Comparison of ENCODE assay signal across 8 cellular contexts in the genomic region with DNA sequence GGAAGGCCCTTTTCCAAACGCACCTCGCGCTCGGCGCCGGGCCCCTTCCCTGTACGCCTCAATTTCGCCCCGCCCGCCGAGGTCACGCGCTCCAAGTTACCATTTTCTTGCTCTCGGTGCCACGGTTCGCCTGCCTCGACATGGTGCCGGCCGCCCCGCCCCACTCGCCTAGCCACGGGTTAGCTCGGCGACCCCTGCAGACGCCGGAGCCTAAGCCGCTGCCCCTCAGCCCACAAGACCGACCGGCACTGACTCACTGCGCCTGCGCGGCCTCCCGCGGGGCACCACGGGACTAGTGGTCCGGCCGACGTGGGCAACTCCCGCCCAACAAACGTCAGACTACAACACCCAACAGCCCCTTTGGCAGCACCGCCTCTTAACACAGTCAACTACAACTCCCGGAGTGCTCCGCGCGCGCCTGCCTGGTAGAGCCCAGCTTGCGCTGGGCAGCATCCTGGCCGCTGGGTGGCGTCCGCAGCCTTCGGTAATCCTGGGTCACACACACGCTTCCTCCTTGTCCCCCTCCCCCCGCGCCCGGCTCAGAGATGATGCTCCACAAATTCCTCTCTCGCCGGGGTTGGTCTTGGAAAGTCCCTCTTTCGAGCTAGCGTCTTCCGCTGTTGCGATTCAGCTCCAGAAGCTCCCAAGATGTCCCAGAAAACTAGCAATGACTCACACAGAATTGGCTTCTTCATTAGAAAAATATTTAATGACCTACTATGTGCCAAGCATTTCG. TPM values are rescaled to one million over a fixed set of nuclear protein-coding genes. Genes with fewer than 3 reads are reported as not detected.
DNase-seq lines count a peak whose midpoint lies in the region; ATAC-seq and TF ChIP-seq lines count a peak whose summit lies in the region.

A gene (minus strand): TSS at position 250 of the 736 bp plus-strand sequence. CDS start 108 bp downstream, at position 142.

- H3K4me1 Mint-ChIP-seq in CD8-positive, alpha-beta memory T cell = peaks cover 65 to 81% (median 73%) of the 10 kb centered on the region in 3 donors
- peaks cover 67% of the 10 kb centered on the region for H3K4me1 Mint-ChIP-seq in activated CD4-positive, alpha-beta memory T cell treated with anti-CD3 and anti-CD28 coated beads for 36 hours (ENCODE audit: low read depth)

- H3K36me3 Mint-ChIP-seq in CD8-positive, alpha-beta memory T cell = peaks cover 0 to 13% (median 2%) of the 10 kb centered on the region in 3 donors
- H3K36me3 Mint-ChIP-seq in activated CD4-positive, alpha-beta memory T cell treated with anti-CD3 and anti-CD28 coated beads for 36 hours = peaks cover 6% of the 10 kb centered on the region

- CTCF ChIA-PET in CD8-positive, alpha-beta memory T cell (lab: Charles Lee) = interaction anchor here (0.6 to 4.2 kb wide), 34 partner anchors 8 to 1144 kb away, joined by 3 to 190 read pairs (median 4); a partner anchor contains a TSS
- CTCF ChIA-PET in activated CD4-positive, alpha-beta memory T cell treated with anti-CD3 and anti-CD28 coated beads for 36 hours (lab: Charles Lee) = interaction anchor here (0.6 to 4.0 kb wide), 41 partner anchors 11 to 1330 kb away, joined by 3 to 151 read pairs (median 4); a partner anchor contains a TSS

- TF ChIP-seq POLR2A in right lobe of liver (IDR thresholded peaks at IDR 0.05) = peak; percentile 75

- intact Hi-C loops in activated CD4-positive, alpha-beta memory T cell treated with anti-CD3 and anti-CD28 coated beads for 36 hours (cut with micrococcal nuclease) = loop anchor here (1.0 to 5.0 kb wide), 8 partner anchors 12 to 271 kb away; a partner anchor contains a TSS
- intact Hi-C loops in dorsolateral prefrontal cortex (cut with DNase I) = loop anchor here (1.0 to 10.0 kb wide), 7 partner anchors 39 to 271 kb away; a partner anchor contains a TSS
- intact Hi-C loops in right lobe of liver (cut with DNase I) = no loop called here

- peaks cover 0 to 1% of the 10 kb centered on the region in 2 donors for H3K27me3 Mint-ChIP-seq in CD8-positive, alpha-beta memory T cell
- H3K27me3 Mint-ChIP-seq in activated CD4-positive, alpha-beta memory T cell treated with anti-CD3 and anti-CD28 coated beads for 36 hours = no peaks in the 10 kb centered on the region

- H3K4me1 ChIP-seq in CD8-positive, alpha-beta memory T cell (ENCODE audit: insufficient read depth, low read length) = peaks cover 56% of the 10 kb centered on the region
- peaks cover 0 to 37% (median 13%) of the 10 kb centered on the region in 4 donors for H3K4me1 ChIP-seq in right lobe of liver

- POLR2A ChIA-PET in CD8-positive, alpha-beta memory T cell (lab: Charles Lee) = interaction anchor here (0.5 to 4.0 kb wide), 15 partner anchors 11 to 401 kb away, joined by 3 to 43 read pairs (median 5); a partner anchor contains a TSS
- POLR2A ChIA-PET in activated CD4-positive, alpha-beta memory T cell treated with anti-CD3 and anti-CD28 coated beads for 36 hours (lab: Charles Lee) = interaction anchor here (0.7 to 4.0 kb wide), 12 partner anchors 12 to 380 kb away, joined by 3 to 69 read pairs (median 4); a partner anchor contains a TSS

- TF ChIP-seq CTCF in dorsolateral prefrontal cortex (IDR thresholded peaks at IDR 0.05 in 54 of 56, conservative IDR thresholded peaks at IDR 0.05 in 2 of 56; ENCODE audit: low read depth in 1 of 56, partially characterized antibody in 56 of 56) (peak in 55 of 56 donors; percentile 91 to 100 (median 98)), right lobe of liver (IDR thresholded peaks at IDR 0.05) (peak; percentile 96 to 98 (median 96))

- peak; percentile 99 to 100 (median 99) for DNase-seq in CD8-positive, alpha-beta memory T cell
- DNase-seq in HK-2 (ENCODE audit: unreplicated experiment) = peak; percentile 100
- peak; percentile 100 for DNase-seq in NCI-H82 treated with DMSO at 0.1 percent for 48 hours (lab: John Stamatoyannopoulos, UW; ENCODE audit: unreplicated experiment)
- DNase-seq in activated CD4-positive, alpha-beta memory T cell treated with anti-CD3 and anti-CD28 coated beads for 36 hours = peak; percentile 100
- DNase-seq in dorsolateral prefrontal cortex = peak; percentile 100
- peak; percentile 100 for DNase-seq in right lobe of liver
- DNase-seq in stimulated activated CD4-positive, alpha-beta T cell treated with anti-CD3 and anti-CD28 coated beads, Interleukin-4, amount 100 ng/mL, for 4 hours = peak; percentile 99 to 100

- no peaks in the 10 kb centered on the region for H3K9me3 Mint-ChIP-seq in CD8-positive, alpha-beta memory T cell
- H3K9me3 Mint-ChIP-seq in activated CD4-positive, alpha-beta memory T cell treated with anti-CD3 and anti-CD28 coated beads for 36 hours = no peaks in the 10 kb centered on the region

- H3K4me3 Mint-ChIP-seq in CD8-positive, alpha-beta memory T cell = peak within 1 kb of the TSS; percentile 95 to 100 (median 99)
- H3K4me3 Mint-ChIP-seq in activated CD4-positive, alpha-beta memory T cell treated with anti-CD3 and anti-CD28 coated beads for 36 hours = peak within 1 kb of the TSS; percentile 100

- peak within 1 kb of the TSS; percentile 98 to 100 (median 99) for H3K27ac Mint-ChIP-seq in CD8-positive, alpha-beta memory T cell
- peak within 1 kb of the TSS; percentile 92 for H3K27ac Mint-ChIP-seq in activated CD4-positive, alpha-beta memory T cell treated with anti-CD3 and anti-CD28 coated beads for 36 hours

- ATAC-seq in GM19452 (IDR thresholded peaks at IDR 0.05; ENCODE audit: unreplicated experiment) (peak; percentile 84), right lobe of liver (peak; percentile 90 to 96 (median 94))

- peak within 1 kb of the TSS; percentile 66 for H3K4me3 ChIP-seq in CD8-positive, alpha-beta memory T cell (ENCODE audit: low read length)
- peak within 1 kb of the TSS; percentile 65 to 99 (median 93) for H3K4me3 ChIP-seq in dorsolateral prefrontal cortex
- H3K4me3 ChIP-seq in right lobe of liver = peak within 1 kb of the TSS; percentile 88 to 94 (median 92)

- peak within 1 kb of the TSS; percentile 87 for H3K27ac ChIP-seq in CD8-positive, alpha-beta memory T cell (ENCODE audit: low read depth, low read length)
- H3K27ac ChIP-seq in dorsolateral prefrontal cortex = peak within 1 kb of the TSS; percentile 60 to 100 (median 92)
- peak within 1 kb of the TSS; percentile 71 to 95 (median 83) for H3K27ac ChIP-seq in right lobe of liver

- no peaks in the 10 kb centered on the region for H3K27me3 ChIP-seq in CD8-positive, alpha-beta memory T cell (ENCODE audit: insufficient read depth, low read length, poor library complexity, severe bottlenecking)
- H3K27me3 ChIP-seq in dorsolateral prefrontal cortex = no peaks in the 10 kb centered on the region
- H3K27me3 ChIP-seq in right lobe of liver = no peaks in the 10 kb centered on the region

- H3K9me3 ChIP-seq in CD8-positive, alpha-beta memory T cell (ENCODE audit: low read length) = no peaks in the 10 kb centered on the region
- H3K9me3 ChIP-seq in right lobe of liver = no peaks in the 10 kb centered on the region

- WGBS in right lobe of liver (ENCODE audit: insufficient coverage, low coverage, low lambda C conversion rate, missing lambda C conversion rate) = 3% methylated on average over 21 of the region's 62 CpGs

- H3K36me3 ChIP-seq in CD8-positive, alpha-beta memory T cell (ENCODE audit: insufficient read depth, low read length) = no peaks in the 10 kb centered on the region
- no peaks in the 10 kb centered on the region for H3K36me3 ChIP-seq in right lobe of liver

RNA-seq across cellular contexts. Expression of the gene that starts here (rescaled TPM):
- 10 to 100 TPM; 61.7 to 63.1 TPM for total RNA-seq in CD8-positive, alpha-beta memory T cell
- polyA plus RNA-seq in CD8-positive, alpha-beta memory T cell = 117 TPM
- 10 to 100 TPM; 56.7 to 56.8 TPM for total RNA-seq in activated CD4-positive, alpha-beta memory T cell treated with anti-CD3 and anti-CD28 coated beads for 36 hours
- 10 to 100 TPM; 41.0 to 81.9 (median 61.8) TPM for total RNA-seq in dorsolateral prefrontal cortex
- total RNA-seq in right lobe of liver = 10 to 100 TPM; 26.0 to 52.4 (median 30.9) TPM

Comparison
In these comparisons a context has a peak if more than half of its experiments do, and no peak if none do; other contexts are left out.
1. Peak in every context shown above with its lines: DNase-seq, ATAC-seq, H3K4me3 ChIP-seq and H3K27ac ChIP-seq.
2. intact Hi-C loops: an anchor here in activated CD4-positive, alpha-beta memory T cell treated with anti-CD3 and anti-CD28 coated beads for 36 hours (1.0 to 5.0 kb wide) and dorsolateral prefrontal cortex (1.0 to 10.0 kb wide); none called in right lobe of liver.